In the genomic region with DNA sequence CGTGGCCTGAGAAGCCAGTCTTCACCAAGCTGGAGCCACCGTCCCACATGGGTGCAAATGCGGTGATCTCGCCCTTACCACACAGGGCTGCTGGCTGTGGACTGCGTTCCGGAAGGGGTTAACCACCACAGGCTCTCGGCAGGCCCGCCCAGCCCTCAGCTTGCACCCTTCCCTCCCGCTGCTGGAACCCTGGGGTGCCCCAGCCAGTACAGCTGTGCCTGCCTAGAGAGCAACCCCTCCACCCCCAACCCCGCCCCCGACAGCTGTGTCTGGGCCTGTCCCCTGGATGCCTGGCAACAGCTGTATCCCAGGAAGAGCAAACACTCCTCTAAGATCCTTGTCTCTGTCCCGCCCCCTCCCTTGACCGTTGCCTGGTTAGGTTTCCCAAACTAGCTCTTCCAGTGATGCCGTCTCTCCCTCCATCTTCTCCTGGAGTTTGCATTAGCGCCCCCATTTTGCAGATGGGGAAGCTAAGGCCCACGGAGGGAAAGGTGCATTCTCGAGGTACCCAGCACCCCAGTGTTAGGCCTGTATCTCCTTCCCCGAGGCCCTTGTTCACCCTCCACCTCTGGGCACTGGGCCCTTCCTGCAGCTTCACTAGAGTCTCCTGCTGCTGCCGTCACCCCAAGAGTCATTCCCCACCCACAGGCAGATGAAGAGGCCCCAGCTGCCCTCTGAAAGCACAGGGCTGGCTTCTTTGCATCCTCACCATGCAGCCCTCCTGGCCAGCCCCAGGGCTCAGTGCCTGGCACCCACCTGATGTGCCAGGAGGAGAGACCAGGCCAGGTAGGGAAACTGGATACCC, we compare ENCODE assay signal across 8 cellular contexts. TPM values are rescaled to one million over a fixed set of nuclear protein-coding genes. Genes with fewer than 3 reads are reported as not detected.
A peak's percentile ranks its signal among the peaks of the same experiment; 100 is the strongest.
DNase-seq lines count a peak whose midpoint lies in the region; ATAC-seq, FAIRE-seq and TF ChIP-seq lines count a peak whose summit lies in the region.

No MANE protein-coding gene starts in this region.

- intact Hi-C loops in sciatic nerve (cut with DNase I): no loop called here

- H3K4me2 ChIP-seq in H1 (ENCODE audit: insufficient read depth in 1 of 2, low read depth in 2 of 2, low read length in 2 of 2): no peak overlapping the region

- no peak for TF ChIP-seq POLR2A in H1 (IDR thresholded peaks at IDR 0.05; ENCODE audit: control extremely low read depth in 1 of 2, low read depth in 2 of 2, low read length in 2 of 2)

- H4K5ac ChIP-seq in H1 (ENCODE audit: insufficient read length, low read depth, low read length): no peak overlapping the region

- H3K18ac ChIP-seq in H1 (ENCODE audit: extremely low read depth, low read length): no peak overlapping the region

- TF ChIP-seq CTCF in H1 (IDR thresholded peaks at IDR 0.05; ENCODE audit: control extremely low read depth in 1 of 3, insufficient read depth in 1 of 3, low read depth in 1 of 3, low read length in 3 of 3): no peak

- CTCF ChIA-PET in H1 (lab: Charles Lee; ENCODE audit: partially characterized antibody): interaction anchor here (0.6 to 3.3 kb wide), 14 partner anchors 9 to 187 kb away, joined by 3 to 15 read pairs (median 4); partner anchors contain the start of gene COX8A

- no peaks in the 10 kb centered on the region for H3K79me1 ChIP-seq in H1 (ENCODE audit: low read depth, low read length)

- no peaks in the 10 kb centered on the region; a peak in 1 of 7 replicates for H3K4me1 ChIP-seq in H1 (replicated peaks in 1 of 4; ENCODE audit: control insufficient read depth in 3 of 4, insufficient read depth in 4 of 4, low read length in 3 of 4)

- peaks cover 0 to 3% of the 10 kb centered on the region in 2 experiments for H4K20me1 ChIP-seq in H1 (replicated peaks in 1 of 2; ENCODE audit: control insufficient read depth in 1 of 2, insufficient read depth in 2 of 2, low read length in 2 of 2)

- FAIRE-seq in H1 (lab: Jason Lieb, UNC): no peak

- H3K4ac ChIP-seq in H1 (replicated peaks; ENCODE audit: insufficient read length, low read depth, low read length): no peak overlapping the region

- H2BK15ac ChIP-seq in H1 (ENCODE audit: low read length): no peak overlapping the region

- ATAC-seq in sciatic nerve (peak; percentile 68), GM18907 (IDR thresholded peaks at IDR 0.05; ENCODE audit: unreplicated experiment) (no peak)

- no peaks in the 10 kb centered on the region for H3K23me2 ChIP-seq in H1 (ENCODE audit: low read depth, low read length)

- H3K14ac ChIP-seq in H1 (ENCODE audit: insufficient read length): no peak overlapping the region

- H3K23ac ChIP-seq in H1 (ENCODE audit: insufficient read length): no peak overlapping the region

- TF ChIP-seq RAD21 in H1 (IDR thresholded peaks at IDR 0.05 in 1 of 2, conservative IDR thresholded peaks at IDR 0.05 in 1 of 2; ENCODE audit: low read depth in 2 of 2, low read length in 2 of 2): no peak

- no peak overlapping the region for H2BK12ac ChIP-seq in H1 (ENCODE audit: low read depth, low read length)

- peaks cover 0 to 10% (median 0%) of the 10 kb centered on the region in 4 experiments; a peak in 2 of 7 replicates for H3K27me3 ChIP-seq in H1 (replicated peaks in 1 of 4; ENCODE audit: control insufficient read depth in 3 of 4, extremely low read depth in 1 of 4, insufficient read depth in 3 of 4, low read length in 3 of 4)

- no peak overlapping the region for H2BK120ac ChIP-seq in H1 (replicated peaks; ENCODE audit: low read depth, low read length)

- no peaks in the 10 kb centered on the region for H3K36me3 ChIP-seq in H1 (ENCODE audit: control insufficient read depth in 2 of 4, insufficient read depth in 4 of 4, low read length in 3 of 4)

- H3K9me3 ChIP-seq in H1 (ENCODE audit: insufficient read depth in 2 of 2, low read depth in 1 of 2, low read length in 1 of 2): no peaks in the 10 kb centered on the region

- POLR2A ChIA-PET in H1 (lab: Charles Lee; ENCODE audit: partially characterized antibody): interaction anchor here (0.7 to 5.4 kb wide), 12 partner anchors 9 to 223 kb away, joined by 3 to 31 read pairs (median 5); partner anchors contain the start of genes COX8A and RCOR2

- WGBS in H1 (ENCODE audit: extremely low coverage in 1 of 2, insufficient coverage in 1 of 2, insufficient read length in 1 of 2, insufficient replicate concordance in 2 of 2, low coverage in 1 of 2, low lambda C conversion rate in 2 of 2, missing lambda C conversion rate in 1 of 2), 2 experiments: 83% methylated on average over 19 of the region's 19 CpGs; no CpG with 5 or more reads in 1 of the 2 experiments

- H4K91ac ChIP-seq in H1 (replicated peaks; ENCODE audit: insufficient read length, low read length): no peak overlapping the region

- no peak for TF ChIP-seq EP300 in H1 (IDR thresholded peaks at IDR 0.05; ENCODE audit: borderline replicate concordance in 1 of 2, low read depth in 2 of 2, low read length in 2 of 2)

- H4K8ac ChIP-seq in H1 (ENCODE audit: extremely low read depth, insufficient read depth, low read length): peak overlapping the region; percentile 63; the same call in 1 of the 2 replicates

- no peak overlapping the region for H2BK5ac ChIP-seq in H1 (ENCODE audit: low read depth, low read length)

- no peak overlapping the region for H2AFZ ChIP-seq in H1 (ENCODE audit: low read length)

- peak; percentile 50 to 61 for DNase-seq in SHP77 (lab: John Stamatoyannopoulos, UW)
- DNase-seq in SHP77 treated with DMSO at 0.1 percent for 48 hours (lab: John Stamatoyannopoulos, UW): no peak
- peak; percentile 84 for DNase-seq in NCI-H2196 treated with DMSO at 0.1 percent for 48 hours (lab: John Stamatoyannopoulos, UW; ENCODE audit: unreplicated experiment)
- no peak for DNase-seq in H1 (ENCODE audit: low read depth in 1 of 2, low spot score in 2 of 2)
- DNase-seq in sciatic nerve (ENCODE audit: low spot score): no peak
- DNase-seq in RKO (ENCODE audit: low spot score): no peak
- DNase-seq in NCI-H1048 (lab: John Stamatoyannopoulos, UW): no peak

- no peak overlapping the region for H3K56ac ChIP-seq in H1 (replicated peaks; ENCODE audit: insufficient read length, low read depth, low read length)

- no peaks in the 10 kb centered on the region for H3K79me2 ChIP-seq in H1 (ENCODE audit: control insufficient read depth in 1 of 2, insufficient read depth in 2 of 2, low read length in 2 of 2)

- no peak overlapping the region for H2AK5ac ChIP-seq in H1 (ENCODE audit: low read depth, low read length)

- no peak overlapping the region for H2BK20ac ChIP-seq in H1 (ENCODE audit: low read length)

- H3K9ac ChIP-seq in H1 (replicated peaks in 1 of 4; ENCODE audit: extremely low read depth in 1 of 4, low read depth in 3 of 4, low read length in 3 of 4): no peak overlapping the region

- H3K4me3 ChIP-seq in H1 (ENCODE audit: extremely low read depth in 1 of 4, insufficient read depth in 2 of 4, low read depth in 3 of 4, low read length in 4 of 4): no peak overlapping the region

- no peak overlapping the region for H3K27ac ChIP-seq in H1 (ENCODE audit: low read depth, low read length)

TF ChIP-seq in H1, 55 proteins besides CTCF, POLR2A, EP300 and RAD21 (continues in another document):
- TF ChIP-seq TAF7 (optimal IDR thresholded peaks at IDR 0.05; ENCODE audit: borderline replicate concordance, low read depth, low read length) (no peak), SAP30 (IDR thresholded peaks at IDR 0.05; ENCODE audit: insufficient read depth, insufficient replicate concordance, low read length) (no peak), KDM4A (IDR thresholded peaks at IDR 0.05; ENCODE audit: low read depth, low read length, severe bottlenecking) (no peak)

RNA-seq across cellular contexts. Expression of gene COX8A, which starts 12.6 kb away (rescaled TPM):
- total RNA-seq in H1 (2021; fragmentation: NEBNext Ultra II Directional; extraction: Animal tissue kit (Norgen Biotek cat#: 25700)): 365 and 413 TPM in 2 replicates
- 1,720 and 2,058 TPM in 2 replicates for polyA plus RNA-seq in H1 (2011; rRNA removed)
- 801 TPM for polyA plus RNA-seq in H1 (2011; cell fraction: cytosol; rRNA removed)
- polyA plus RNA-seq in H1 (2011; cell fraction: nucleus; rRNA removed): 895 TPM
- 439 to 800 TPM (median 741 TPM) in 4 replicates for polyA plus RNA-seq in H1 (2012, experiment 1 of 2)
- 1,693 TPM for polyA plus RNA-seq in H1 (2012, experiment 2 of 2)
- polyA plus RNA-seq in H1 (2013, experiment 1 of 2): 891 TPM
- polyA plus RNA-seq in H1 (2013, experiment 2 of 2): 816 TPM
- polyA minus RNA-seq in H1 (2011; rRNA and poly(A)+ RNA removed): 145 and 160 TPM in 2 replicates
- 241 TPM for polyA minus RNA-seq in H1 (2011; cell fraction: cytosol; rRNA and poly(A)+ RNA removed)
- polyA minus RNA-seq in H1 (2011; cell fraction: nucleus; rRNA and poly(A)+ RNA removed): 152 TPM
- 118 TPM for total RNA-seq in sciatic nerve

RNA-seq across cellular contexts. Expression of gene NAA40, which starts 23.0 kb away (rescaled TPM):
- total RNA-seq in H1 (2021; fragmentation: NEBNext Ultra II Directional; extraction: Animal tissue kit (Norgen Biotek cat#: 25700)): 31.1 and 34.1 TPM in 2 replicates
- 20.0 and 23.7 TPM in 2 replicates for polyA plus RNA-seq in H1 (2011; rRNA removed)
- polyA plus RNA-seq in H1 (2011; cell fraction: cytosol; rRNA removed): 27.8 TPM
- 43.0 TPM for polyA plus RNA-seq in H1 (2011; cell fraction: nucleus; rRNA removed)
- polyA plus RNA-seq in H1 (2012, experiment 1 of 2): 24.6 to 30.7 TPM (median 25.7 TPM) in 4 replicates
- polyA plus RNA-seq in H1 (2012, experiment 2 of 2): 18.0 TPM
- 14.5 TPM for polyA plus RNA-seq in H1 (2013, experiment 1 of 2)
- 13.6 TPM for polyA plus RNA-seq in H1 (2013, experiment 2 of 2)
- 20.8 and 23.4 TPM in 2 replicates for polyA minus RNA-seq in H1 (2011; rRNA and poly(A)+ RNA removed)
- 10.6 TPM for polyA minus RNA-seq in H1 (2011; cell fraction: cytosol; rRNA and poly(A)+ RNA removed)
- polyA minus RNA-seq in H1 (2011; cell fraction: nucleus; rRNA and poly(A)+ RNA removed): 20.5 TPM
- 14.5 TPM for total RNA-seq in sciatic nerve

RNA-seq across cellular contexts. Expression of gene OTUB1, which starts 24.4 kb away (rescaled TPM):
- total RNA-seq in H1 (2021; fragmentation: NEBNext Ultra II Directional; extraction: Animal tissue kit (Norgen Biotek cat#: 25700)): 110 and 112 TPM in 2 replicates
- polyA plus RNA-seq in H1 (2011; rRNA removed): 274 and 348 TPM in 2 replicates
- 214 TPM for polyA plus RNA-seq in H1 (2011; cell fraction: cytosol; rRNA removed)
- polyA plus RNA-seq in H1 (2011; cell fraction: nucleus; rRNA removed): 408 TPM
- polyA plus RNA-seq in H1 (2012, experiment 1 of 2): 116 to 162 TPM (median 150 TPM) in 4 replicates
- polyA plus RNA-seq in H1 (2012, experiment 2 of 2): 177 TPM
- 88.3 TPM for polyA plus RNA-seq in H1 (2013, experiment 1 of 2)
- polyA plus RNA-seq in H1 (2013, experiment 2 of 2): 81.7 TPM
- polyA minus RNA-seq in H1 (2011; rRNA and poly(A)+ RNA removed): 105 and 113 TPM in 2 replicates
- polyA minus RNA-seq in H1 (2011; cell fraction: cytosol; rRNA and poly(A)+ RNA removed): 71.3 TPM
- polyA minus RNA-seq in H1 (2011; cell fraction: nucleus; rRNA and poly(A)+ RNA removed): 57.0 TPM
- 38.7 TPM for total RNA-seq in sciatic nerve

RNA-seq across cellular contexts. Expression of gene RCOR2, which starts 44.8 kb away (rescaled TPM):
- 78.0 and 80.1 TPM in 2 replicates for total RNA-seq in H1 (2021; fragmentation: NEBNext Ultra II Directional; extraction: Animal tissue kit (Norgen Biotek cat#: 25700))
- 54.6 and 75.9 TPM in 2 replicates for polyA plus RNA-seq in H1 (2011; rRNA removed)
- polyA plus RNA-seq in H1 (2011; cell fraction: cytosol; rRNA removed): 67.2 TPM
- polyA plus RNA-seq in H1 (2011; cell fraction: nucleus; rRNA removed): 110 TPM
- polyA plus RNA-seq in H1 (2012, experiment 1 of 2): 55.1 to 84.2 TPM (median 78.1 TPM) in 4 replicates
- 64.1 TPM for polyA plus RNA-seq in H1 (2012, experiment 2 of 2)
- polyA plus RNA-seq in H1 (2013, experiment 1 of 2): 47.1 TPM
- 41.5 TPM for polyA plus RNA-seq in H1 (2013, experiment 2 of 2)
- polyA minus RNA-seq in H1 (2011; rRNA and poly(A)+ RNA removed): 54.5 and 69.3 TPM in 2 replicates
- 50.3 TPM for polyA minus RNA-seq in H1 (2011; cell fraction: cytosol; rRNA and poly(A)+ RNA removed)
- 42.1 TPM for polyA minus RNA-seq in H1 (2011; cell fraction: nucleus; rRNA and poly(A)+ RNA removed)
- 0.40 TPM for total RNA-seq in sciatic nerve

Comparison
In these comparisons a context has a peak if more than half of its experiments do, and no peak if none do; other contexts are left out.
1. DNase-seq: peak in SHP77 (2 of 2) and NCI-H2196 treated with DMSO at 0.1 percent for 48 hours (single experiment); none in SHP77 treated with DMSO at 0.1 percent for 48 hours (single experiment), H1 (0 of 2), sciatic nerve (single experiment), RKO (single experiment) and NCI-H1048 (single experiment).